In genomic region chr6:25630508-25631229, GRCh38 we compare ENCODE assay signal across 29 cellular contexts. TPM values are rescaled to one million over a fixed set of nuclear protein-coding genes. Genes with fewer than 3 reads are reported as not detected.
"Had no signal": no experiment of that assay in that cellular context is flagged by ENCODE, and none has a peak within 500 bp of the region (broad histone marks: within the 10 kb centered on the region; RNA-seq: fewer than 3 reads in every experiment).

No MANE protein-coding gene starts in this region.

- ATAC-seq: activated CD8-positive, alpha-beta memory T cell treated with anti-CD3 and anti-CD28 coated beads, Interleukin-2, amount 10 ng/mL, durations not matched to agents 7 days and 5 days; activated CD8-positive, alpha-beta T cell treated with anti-CD3 and anti-CD28 coated beads for 36 hours; effector memory CD8-positive, alpha-beta T cell; esophagus mucosa; left lung; natural killer cell; sciatic nerve; stimulated activated effector memory CD8-positive, alpha-beta T cell treated with anti-CD3 and anti-CD28 coated beads, Interleukin-12 subunit alpha, Interleukin-12 subunit beta, amount 100 ng/mL, for 72 hours; stimulated activated naive CD8-positive, alpha-beta T cell treated with anti-CD3 and anti-CD28 coated beads, Interleukin-15, amount 100 ng/mL, for 72 hours had no signal

- H3K9ac ChIP-seq: parathyroid adenoma had no signal

- H3K4me2 ChIP-seq: hepatocyte had no signal

- H3K36me3 ChIP-seq: brain microvascular endothelial cell, left lung, tibial artery, WERI-Rb-1 had no signal

- H3K4me3 ChIP-seq: hepatocyte, left lung, tibial artery had no signal

- H3K79me2 ChIP-seq: hepatocyte, parathyroid adenoma had no signal

- DNase-seq: activated CD4-positive, alpha-beta T cell treated with anti-CD3 and anti-CD28 coated beads, Interleukin-2, amount 10 ng/mL, durations not matched to agents 7 days and 5 days; activated CD4-positive, CD25-positive, alpha-beta regulatory T cell treated with anti-CD3 and anti-CD28 coated beads, Interleukin-2, amount 50 U/mL, for 72 hours; activated CD8-positive, alpha-beta memory T cell treated with anti-CD3 and anti-CD28 coated beads, Interleukin-2, amount 10 ng/mL, durations not matched to agents 7 days and 5 days; activated CD8-positive, alpha-beta T cell treated with anti-CD3 and anti-CD28 coated beads for 36 hours; activated gamma-delta T cell; activated T-cell treated with anti-CD3 and anti-CD28 coated beads for 4 hours; anterior cingulate cortex; brain microvascular endothelial cell; caudate nucleus; dermis blood vessel endothelial cell; effector memory CD8-positive, alpha-beta T cell; foreskin melanocyte; immature natural killer cell; kidney glomerular epithelial cell; left lung; natural killer cell; small intestine; stimulated activated CD4-positive, alpha-beta T cell treated with anti-CD3 and anti-CD28 coated beads, Interleukin-2, amount 100 ng/mL, for 24 hours; stimulated activated naive CD8-positive, alpha-beta T cell treated with anti-CD3 and anti-CD28 coated beads, Interleukin-15, amount 100 ng/mL, for 72 hours; tibial artery; WERI-Rb-1 had no signal

- H2AFZ ChIP-seq: hepatocyte, parathyroid adenoma had no signal

- H3K27ac ChIP-seq: brain microvascular endothelial cell, hepatocyte, left lung, parathyroid adenoma, tibial artery, WERI-Rb-1 had no signal

- H3K9me3 ChIP-seq: left lung, tibial artery had no signal

- H3K27me3 ChIP-seq: brain microvascular endothelial cell, hepatocyte had no signal

- H3K4me1 ChIP-seq: left lung, parathyroid adenoma, tibial artery had no signal

RNA-seq across cellular contexts. Expression of gene SCGN, which starts 21.3 kb away (rescaled TPM):
- total RNA-seq: activated CD4-positive, alpha-beta T cell treated with anti-CD3 and anti-CD28 coated beads, Interleukin-2, amount 10 ng/mL, durations not matched to agents 7 days and 5 days; activated CD8-positive, alpha-beta memory T cell treated with anti-CD3 and anti-CD28 coated beads, Interleukin-2, amount 10 ng/mL, durations not matched to agents 7 days and 5 days; activated CD8-positive, alpha-beta T cell treated with anti-CD3 and anti-CD28 coated beads for 36 hours; endothelial cell of umbilical vein; esophagus mucosa; left lung; lung microvascular endothelial cell; mesothelial cell of epicardium; natural killer cell; sciatic nerve had no signal
- polyA plus RNA-seq: endothelial cell of umbilical vein, immature natural killer cell had no signal
